ENCODE assay signal across 13 cellular contexts in genomic region chr17:59752922-59753321, GRCh38. TPM values are rescaled to one million over a fixed set of nuclear protein-coding genes. Genes with fewer than 3 reads are reported as not detected.
A peak's percentile ranks its signal among the peaks of the same experiment; 100 is the strongest.
DNase-seq lines count a peak whose midpoint lies in the region; ATAC-seq, FAIRE-seq and TF ChIP-seq lines count a peak whose summit lies in the region.
"Had no signal": no experiment of that assay in that cellular context is flagged by ENCODE, and none has a peak within 500 bp of the region (broad histone marks: within the 10 kb centered on the region; RNA-seq: fewer than 3 reads in every experiment).

No MANE protein-coding gene starts in this region.

- peak overlapping the region; percentile 99 for H3K27ac ChIP-seq in RWPE2 (ENCODE audit: poor library complexity, severe bottlenecking)

- no peaks in the 10 kb centered on the region for H3K9me3 ChIP-seq in RWPE2 (ENCODE audit: severe bottlenecking)
- H3K9me3 ChIP-seq: prostate gland, SJSA1, thoracic aorta had no signal

- ATAC-seq in RWPE2 (ENCODE audit: low read depth) (no peak), GM19452 (IDR thresholded peaks at IDR 0.05; ENCODE audit: unreplicated experiment) (no peak)
- no peak for ATAC-seq in stimulated activated memory B cell treated with anti-CD40 and anti-IgM and Interleukin-4, amounts not matched to agents 10 μg/mL and 1 μg/mL and 100 μg/mL, for 72 hours

- intact Hi-C loops in activated naive CD4-positive, alpha-beta T cell treated with anti-CD3 and anti-CD28 coated beads for 36 hours (cut with micrococcal nuclease) = loop anchor here (1.0 to 10.0 kb wide), 5 partner anchors 100 to 352 kb away; no protein-coding TSS in a partner anchor

- peaks cover 19% of the 10 kb centered on the region for H3K36me3 Mint-ChIP-seq in activated naive CD4-positive, alpha-beta T cell treated with anti-CD3 and anti-CD28 coated beads for 36 hours (ENCODE audit: low read depth)
- H3K36me3 Mint-ChIP-seq in chondrocyte (ENCODE audit: low read depth) = peaks cover 1% of the 10 kb centered on the region
- peaks cover 15% of the 10 kb centered on the region for H3K36me3 Mint-ChIP-seq in stimulated activated memory B cell treated with anti-CD40 and anti-IgM and Interleukin-4, amounts not matched to agents 10 μg/mL and 1 μg/mL and 100 μg/mL, for 72 hours

- peaks cover 60% of the 10 kb centered on the region for H3K4me1 Mint-ChIP-seq in activated naive CD4-positive, alpha-beta T cell treated with anti-CD3 and anti-CD28 coated beads for 36 hours (ENCODE audit: low read depth)
- peaks cover 65% of the 10 kb centered on the region for H3K4me1 Mint-ChIP-seq in chondrocyte (ENCODE audit: low read depth)
- peaks cover 35% of the 10 kb centered on the region for H3K4me1 Mint-ChIP-seq in stimulated activated memory B cell treated with anti-CD40 and anti-IgM and Interleukin-4, amounts not matched to agents 10 μg/mL and 1 μg/mL and 100 μg/mL, for 72 hours

- no peaks in the 10 kb centered on the region for H3K9me3 Mint-ChIP-seq in activated naive CD4-positive, alpha-beta T cell treated with anti-CD3 and anti-CD28 coated beads for 36 hours
- H3K9me3 Mint-ChIP-seq in chondrocyte (ENCODE audit: low read depth) = no peaks in the 10 kb centered on the region
- H3K9me3 Mint-ChIP-seq in stimulated activated memory B cell treated with anti-CD40 and anti-IgM and Interleukin-4, amounts not matched to agents 10 μg/mL and 1 μg/mL and 100 μg/mL, for 72 hours = no peaks in the 10 kb centered on the region

- CTCF ChIA-PET in activated naive CD4-positive, alpha-beta T cell treated with anti-CD3 and anti-CD28 coated beads for 36 hours (lab: Charles Lee) = interaction anchor here (0.6 to 5.7 kb wide), 15 partner anchors 9 to 593 kb away, joined by 3 to 63 read pairs (median 8); no protein-coding TSS in a partner anchor

- no peaks in the 10 kb centered on the region for H3K27me3 Mint-ChIP-seq in activated naive CD4-positive, alpha-beta T cell treated with anti-CD3 and anti-CD28 coated beads for 36 hours (ENCODE audit: low read depth)
- H3K27me3 Mint-ChIP-seq in chondrocyte (ENCODE audit: low read depth) = no peaks in the 10 kb centered on the region
- no peaks in the 10 kb centered on the region for H3K27me3 Mint-ChIP-seq in stimulated activated memory B cell treated with anti-CD40 and anti-IgM and Interleukin-4, amounts not matched to agents 10 μg/mL and 1 μg/mL and 100 μg/mL, for 72 hours

- no peak for FAIRE-seq in frontal cortex (lab: Jason Lieb, UNC)

- H3K4me3 Mint-ChIP-seq in activated naive CD4-positive, alpha-beta T cell treated with anti-CD3 and anti-CD28 coated beads for 36 hours = peak overlapping the region; percentile 48
- H3K4me3 Mint-ChIP-seq in chondrocyte (ENCODE audit: unreplicated experiment) = no peak overlapping the region
- no peak overlapping the region for H3K4me3 Mint-ChIP-seq in stimulated activated memory B cell treated with anti-CD40 and anti-IgM and Interleukin-4, amounts not matched to agents 10 μg/mL and 1 μg/mL and 100 μg/mL, for 72 hours

- H3K36me3 ChIP-seq in RWPE2 (ENCODE audit: low read depth) = peaks cover 11% of the 10 kb centered on the region
- H3K36me3 ChIP-seq: prostate gland, thoracic aorta had no signal

- peak overlapping the region; percentile 98 for H3K27ac Mint-ChIP-seq in activated naive CD4-positive, alpha-beta T cell treated with anti-CD3 and anti-CD28 coated beads for 36 hours
- H3K27ac Mint-ChIP-seq in chondrocyte (ENCODE audit: unreplicated experiment) = peak overlapping the region; percentile 63
- H3K27ac Mint-ChIP-seq in stimulated activated memory B cell treated with anti-CD40 and anti-IgM and Interleukin-4, amounts not matched to agents 10 μg/mL and 1 μg/mL and 100 μg/mL, for 72 hours = peak overlapping the region; percentile 74

- no peak overlapping the region for H3K4me3 ChIP-seq in RWPE2 (ENCODE audit: severe bottlenecking)
- H3K4me3 ChIP-seq: prostate gland, SJSA1 had no signal

- no peaks in the 10 kb centered on the region for H3K27me3 ChIP-seq in RWPE2 (ENCODE audit: insufficient read depth, poor library complexity, severe bottlenecking)
- H3K27me3 ChIP-seq: SJSA1 had no signal

- TF ChIP-seq CTCF in RWPE2 (IDR thresholded peaks at IDR 0.05; ENCODE audit: poor library complexity, severe bottlenecking) (no peak), chondrocyte (IDR thresholded peaks at IDR 0.05) (no peak)

- DNase-seq in activated naive CD4-positive, alpha-beta T cell treated with anti-CD3 and anti-CD28 coated beads for 36 hours = no peak
- no peak for DNase-seq in activated naive CD4-positive, alpha-beta T cell treated with anti-CD3 and anti-CD28 coated beads, Interleukin-2, amount 50 U/mL, for 16 hours
- DNase-seq in RWPE2 (ENCODE audit: low spot score) (no peak), chondrocyte (ENCODE audit: low spot score) (no peak), frontal cortex (ENCODE audit: low spot score in 2 of 2) (no peak), ureter (ENCODE audit: low spot score) (no peak)
- DNase-seq: left colon; NK-92 treated with Interleukin-12 subunit alpha and Interleukin-12 subunit beta, amount 100 ng/mL, for 24 hours had no signal

- peaks cover 43% of the 10 kb centered on the region for H3K4me1 ChIP-seq in RWPE2 (ENCODE audit: insufficient read depth, poor library complexity, severe bottlenecking)
- H3K4me1 ChIP-seq: prostate gland had no signal

RNA-seq across cellular contexts. Expression of gene VMP1, which starts 45.5 kb away (rescaled TPM):
- total RNA-seq in activated naive CD4-positive, alpha-beta T cell treated with anti-CD3 and anti-CD28 coated beads for 36 hours = 100 to 1,000 TPM; 423 to 438 TPM
- total RNA-seq in chondrocyte (295 to 347 TPM (median 324 TPM) in 3 replicates), frontal cortex (241 TPM), ureter (335 TPM)

RNA-seq across cellular contexts. Expression of gene PTRH2, which starts 45.7 kb away (rescaled TPM):
- 10 to 100 TPM; 19.7 to 24.4 TPM for total RNA-seq in activated naive CD4-positive, alpha-beta T cell treated with anti-CD3 and anti-CD28 coated beads for 36 hours
- total RNA-seq in chondrocyte (18.0 to 24.1 TPM (median 20.9 TPM) in 3 replicates), frontal cortex (18.8 TPM), ureter (25.8 TPM)
